ENCODE assay signal across 1 cellular context in genomic region chr5:17224858-17225436, GRCh38.
TF ChIP-seq lines count a peak whose summit lies in the region.

No MANE protein-coding gene starts in this region.

TF ChIP-seq in GM12878, 131 proteins besides CTCF, POLR2A, EP300 and RAD21 (continued from another document and continues in another):
- no peak for TF ChIP-seq ZNF687 (IDR thresholded peaks at IDR 0.05)
- peak; percentile 90 for TF ChIP-seq RUNX3 (IDR thresholded peaks at IDR 0.05; ENCODE audit: low read length)
- TF ChIP-seq FOXM1 (IDR thresholded peaks at IDR 0.05; ENCODE audit: low read depth, low read length) = peak; percentile 82
- TF ChIP-seq KDM1A (IDR thresholded peaks at IDR 0.05; ENCODE audit: borderline replicate concordance) = no peak
- no peak for TF ChIP-seq SREBF1 (IDR thresholded peaks at IDR 0.05; ENCODE audit: low read length)
- peak; percentile 90 for TF ChIP-seq RELA (IDR thresholded peaks at IDR 0.05; ENCODE audit: borderline replicate concordance, partially characterized antibody)
- peak; percentile 50 for TF ChIP-seq RAD51 (IDR thresholded peaks at IDR 0.05)
- no peak; the same call in 1 of the 2 replicates for TF ChIP-seq MTA3 (IDR thresholded peaks at IDR 0.05; ENCODE audit: borderline replicate concordance, low read length)
- TF ChIP-seq IKZF2 (IDR thresholded peaks at IDR 0.05) = peak; percentile 81 to 88
- TF ChIP-seq NR2F1 (conservative IDR thresholded peaks at IDR 0.05) = no peak; the same call in 1 of the 2 replicates
- no peak for TF ChIP-seq E2F4 (IDR thresholded peaks at IDR 0.05; ENCODE audit: low read depth, low read length)
- no peak for TF ChIP-seq REST (IDR thresholded peaks at IDR 0.05; ENCODE audit: low read depth, low read length)
- no peak for TF ChIP-seq HCFC1 (IDR thresholded peaks at IDR 0.05; ENCODE audit: low read length)
- peak; percentile 47; the same call in 1 of the 2 replicates for TF ChIP-seq ATF2 (IDR thresholded peaks at IDR 0.05; ENCODE audit: low read length)
- TF ChIP-seq PKNOX1 (IDR thresholded peaks at IDR 0.05) = peak; percentile 43; the same call in 1 of the 2 replicates
- TF ChIP-seq RCOR1 (conservative IDR thresholded peaks at IDR 0.05; ENCODE audit: low read depth, low read length) = no peak
- no peak for TF ChIP-seq FOXK2 (IDR thresholded peaks at IDR 0.05)
- TF ChIP-seq MYB (IDR thresholded peaks at IDR 0.05; ENCODE audit: borderline replicate concordance, low read depth, low read length) = no peak
- TF ChIP-seq NRF1 (conservative IDR thresholded peaks at IDR 0.05; ENCODE audit: low read depth, low read length) = no peak
- TF ChIP-seq RBBP5 (conservative IDR thresholded peaks at IDR 0.05) = no peak
- TF ChIP-seq HDAC6 (IDR thresholded peaks at IDR 0.05; ENCODE audit: unreplicated experiment) = no peak
- no peak for TF ChIP-seq EZH2 (IDR thresholded peaks at IDR 0.05; ENCODE audit: borderline replicate concordance, control insufficient read depth, low read depth, low read length)
- no peak for TF ChIP-seq NFYA (IDR thresholded peaks at IDR 0.05; ENCODE audit: borderline replicate concordance, low read depth, low read length)
- TF ChIP-seq YBX1 (IDR thresholded peaks at IDR 0.05) = no peak
- no peak for TF ChIP-seq TCF3 (IDR thresholded peaks at IDR 0.05; ENCODE audit: borderline replicate concordance, insufficient read depth, low read depth, low read length)
- TF ChIP-seq E4F1 (IDR thresholded peaks at IDR 0.05; ENCODE audit: borderline replicate concordance, partially characterized antibody) = no peak
- peak; percentile 45 for TF ChIP-seq CREB1 (IDR thresholded peaks at IDR 0.05; ENCODE audit: low read depth)
- TF ChIP-seq NFIC (IDR thresholded peaks at IDR 0.05; ENCODE audit: low read depth, low read length) = peak; percentile 92
- TF ChIP-seq USF2 (IDR thresholded peaks at IDR 0.05; ENCODE audit: borderline replicate concordance, low read depth, low read length) = no peak
- peak in 1 of 2 experiments; percentile 33; a peak in 1 of 4 replicates for TF ChIP-seq SRF (IDR thresholded peaks at IDR 0.05; ENCODE audit: low read depth in 2 of 2, low read length in 2 of 2)
- no peak for TF ChIP-seq NFXL1 (IDR thresholded peaks at IDR 0.05; ENCODE audit: borderline replicate concordance)
- TF ChIP-seq ZBTB33 (IDR thresholded peaks at IDR 0.05) = no peak
- TF ChIP-seq SREBF2 (IDR thresholded peaks at IDR 0.05; ENCODE audit: low read length) = no peak
- no peak for TF ChIP-seq SMAD1 (IDR thresholded peaks at IDR 0.05; ENCODE audit: low read depth, partially characterized antibody)
- peak; percentile 55; the same call in 1 of the 2 replicates for TF ChIP-seq DPF2 (IDR thresholded peaks at IDR 0.05)
- no peak; the same call in 1 of the 2 replicates for TF ChIP-seq TCF7 (IDR thresholded peaks at IDR 0.05; ENCODE audit: borderline replicate concordance)
- TF ChIP-seq WRNIP1 (IDR thresholded peaks at IDR 0.05; ENCODE audit: borderline replicate concordance, low read depth, low read length) = no peak
- no peak for TF ChIP-seq NR2C2 (IDR thresholded peaks at IDR 0.05; ENCODE audit: borderline replicate concordance, control insufficient read depth, insufficient read length, low read depth)
- no peak for TF ChIP-seq KAT2A (conservative IDR thresholded peaks at IDR 0.05; ENCODE audit: control insufficient read depth, low read depth, low read length)
- TF ChIP-seq ZNF622 (IDR thresholded peaks at IDR 0.05) = no peak
- peak; percentile 93 for TF ChIP-seq SKIL (IDR thresholded peaks at IDR 0.05; ENCODE audit: low read depth, poor library complexity, severe bottlenecking)
- no peak for TF ChIP-seq MXI1 (IDR thresholded peaks at IDR 0.05; ENCODE audit: low read depth, low read length)
- TF ChIP-seq STAT3 (IDR thresholded peaks at IDR 0.05; ENCODE audit: low read depth, low read length) = no peak
- no peak for TF ChIP-seq HDGF (IDR thresholded peaks at IDR 0.05)
- peak; percentile 31 for TF ChIP-seq SP1 (IDR thresholded peaks at IDR 0.05; ENCODE audit: low read depth, low read length)
- no peak for TF ChIP-seq SMAD5 (IDR thresholded peaks at IDR 0.05; ENCODE audit: low read depth)
- no peak for TF ChIP-seq ZNF207 (IDR thresholded peaks at IDR 0.05; ENCODE audit: borderline replicate concordance)
- TF ChIP-seq CBX3 (IDR thresholded peaks at IDR 0.05; ENCODE audit: borderline replicate concordance, low read depth) = no peak
